24 cellular contexts compared by ENCODE assay signal in the genomic region with DNA sequence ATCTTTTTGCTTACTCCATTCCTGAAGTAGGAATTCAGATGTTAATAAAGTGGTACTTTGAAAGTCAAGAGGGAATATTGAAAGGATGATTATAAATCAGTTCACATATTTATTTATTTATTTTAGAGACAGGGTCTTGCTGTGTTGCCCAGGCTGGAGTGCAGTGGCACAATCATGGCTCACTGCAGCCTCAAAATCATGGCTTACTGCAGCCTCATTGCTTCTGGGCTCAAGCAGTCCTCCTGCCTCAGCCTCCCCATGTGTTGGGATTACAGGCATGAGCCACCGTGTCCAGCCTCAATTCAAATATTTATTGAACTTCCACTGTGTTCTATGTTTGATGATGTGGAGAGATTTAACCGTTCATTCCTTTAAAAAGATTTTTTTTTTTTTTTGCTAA. TPM values are rescaled to one million over a fixed set of nuclear protein-coding genes. Genes with fewer than 3 reads are reported as not detected.
DNase-seq lines count a peak whose midpoint lies in the region; ATAC-seq and TF ChIP-seq lines count a peak whose summit lies in the region.
"Had no signal": no experiment of that assay in that cellular context is flagged by ENCODE, and none has a peak within 500 bp of the region (broad histone marks: within the 10 kb centered on the region; RNA-seq: fewer than 3 reads in every experiment).

No MANE protein-coding gene starts in this region.

- no peak overlapping the region for H3K4me3 Mint-ChIP-seq in activated CD4-positive, alpha-beta T cell treated with anti-CD3 and anti-CD28 coated beads for 36 hours
- no peak overlapping the region for H3K4me3 Mint-ChIP-seq in activated CD4-positive, alpha-beta T cell treated with anti-CD3 and anti-CD28 coated beads, Interleukin-2, amount 10 ng/mL, durations not matched to agents 7 days and 5 days
- no peak overlapping the region for H3K4me3 Mint-ChIP-seq in activated T-helper 17 cell treated with anti-CD3 and anti-CD28 coated beads, Interleukin-2, amount 50 U/mL, for 72 hours
- H3K4me3 Mint-ChIP-seq in naive thymus-derived CD4-positive, alpha-beta T cell = peak overlapping the region in 7 of 10 donors; percentile 16 to 63 (median 42)
- H3K4me3 Mint-ChIP-seq: GM23338 had no signal

- no peaks in the 10 kb centered on the region for H3K27me3 ChIP-seq in A673 (replicated peaks; ENCODE audit: insufficient read depth, low read depth, low read length, poor library complexity)
- H3K27me3 ChIP-seq in naive thymus-derived CD4-positive, alpha-beta T cell (ENCODE audit: control insufficient read depth in 2 of 2, insufficient read depth in 2 of 2, low read length in 2 of 2) = no peaks in the 10 kb centered on the region
- H3K27me3 ChIP-seq: Peyer's patch had no signal

- H3K36me3 ChIP-seq in A673 (ENCODE audit: insufficient read depth, low read length, poor library complexity, severe bottlenecking) = peaks cover 25% of the 10 kb centered on the region
- peaks cover 10 to 33% (median 17%) of the 10 kb centered on the region in 3 experiments for H3K36me3 ChIP-seq in naive thymus-derived CD4-positive, alpha-beta T cell (ENCODE audit: control insufficient read depth in 2 of 3, insufficient read depth in 3 of 3, low read length in 3 of 3)

- peaks cover 32% of the 10 kb centered on the region for H3K4me1 ChIP-seq in A673 (ENCODE audit: insufficient read depth, low read length, poor library complexity, severe bottlenecking)
- peaks cover 23 to 33% of the 10 kb centered on the region in 2 donors for H3K4me1 ChIP-seq in naive thymus-derived CD4-positive, alpha-beta T cell (ENCODE audit: control insufficient read depth in 2 of 2, insufficient read depth in 2 of 2, low read length in 2 of 2)

- H3K27ac Mint-ChIP-seq in activated CD4-positive, alpha-beta T cell treated with anti-CD3 and anti-CD28 coated beads for 36 hours = peak overlapping the region; percentile 8
- H3K27ac Mint-ChIP-seq in activated CD4-positive, alpha-beta T cell treated with anti-CD3 and anti-CD28 coated beads, Interleukin-2, amount 10 ng/mL, durations not matched to agents 7 days and 5 days = no peak overlapping the region
- peak overlapping the region; percentile 36 for H3K27ac Mint-ChIP-seq in activated T-helper 17 cell treated with anti-CD3 and anti-CD28 coated beads, Interleukin-2, amount 50 U/mL, for 72 hours
- H3K27ac Mint-ChIP-seq in naive thymus-derived CD4-positive, alpha-beta T cell = peak overlapping the region in 4 of 9 donors; percentile 48 to 81 (median 64)
- H3K27ac Mint-ChIP-seq: GM23338 had no signal

- no peaks in the 10 kb centered on the region for H3K27me3 Mint-ChIP-seq in activated CD4-positive, alpha-beta T cell treated with anti-CD3 and anti-CD28 coated beads for 36 hours
- no peaks in the 10 kb centered on the region for H3K27me3 Mint-ChIP-seq in activated CD4-positive, alpha-beta T cell treated with anti-CD3 and anti-CD28 coated beads, Interleukin-2, amount 10 ng/mL, durations not matched to agents 7 days and 5 days
- H3K27me3 Mint-ChIP-seq in activated T-helper 17 cell treated with anti-CD3 and anti-CD28 coated beads, Interleukin-2, amount 50 U/mL, for 72 hours = no peaks in the 10 kb centered on the region
- H3K27me3 Mint-ChIP-seq in naive thymus-derived CD4-positive, alpha-beta T cell = no peaks in the 10 kb centered on the region

- ATAC-seq in activated CD4-positive, alpha-beta T cell treated with anti-CD3 and anti-CD28 coated beads for 36 hours = no peak
- no peak for ATAC-seq in activated T-helper 17 cell treated with anti-CD3 and anti-CD28 coated beads, Interleukin-2, amount 50 U/mL, for 72 hours (replicated peaks)
- ATAC-seq in naive thymus-derived CD4-positive, alpha-beta T cell = no peak
- no peak for ATAC-seq in GM18517 (IDR thresholded peaks at IDR 0.05; ENCODE audit: unreplicated experiment)
- ATAC-seq: GM23338, Right ventricle myocardium inferior had no signal

- H3K4me3 ChIP-seq in A673 (ENCODE audit: low read depth, low read length, poor library complexity, severe bottlenecking) (no peak overlapping the region), foreskin fibroblast (ENCODE audit: low read depth in 1 of 2, low read length in 2 of 2) (no peak overlapping the region)
- no peak overlapping the region for H3K4me3 ChIP-seq in naive thymus-derived CD4-positive, alpha-beta T cell (ENCODE audit: low read length)
- H3K4me3 ChIP-seq: GM23338, Peyer's patch had no signal

- no peaks in the 10 kb centered on the region for H3K9me3 ChIP-seq in A673 (ENCODE audit: low read depth, low read length, poor library complexity, severe bottlenecking)
- H3K9me3 ChIP-seq in naive thymus-derived CD4-positive, alpha-beta T cell (ENCODE audit: control insufficient read depth in 2 of 3, low read length in 3 of 3) = no peaks in the 10 kb centered on the region
- H3K9me3 ChIP-seq: Peyer's patch had no signal

- peaks cover 53% of the 10 kb centered on the region for H3K4me1 Mint-ChIP-seq in activated CD4-positive, alpha-beta T cell treated with anti-CD3 and anti-CD28 coated beads for 36 hours
- H3K4me1 Mint-ChIP-seq in activated CD4-positive, alpha-beta T cell treated with anti-CD3 and anti-CD28 coated beads, Interleukin-2, amount 10 ng/mL, durations not matched to agents 7 days and 5 days = peaks cover 41% of the 10 kb centered on the region
- H3K4me1 Mint-ChIP-seq in activated T-helper 17 cell treated with anti-CD3 and anti-CD28 coated beads, Interleukin-2, amount 50 U/mL, for 72 hours = peaks cover 30% of the 10 kb centered on the region
- peaks cover 38 to 82% (median 74%) of the 10 kb centered on the region in 7 donors for H3K4me1 Mint-ChIP-seq in naive thymus-derived CD4-positive, alpha-beta T cell

- no TSS peak for BruUV-seq in A673 (replicated peaks; lab: Mats Ljungman, UMichigan)

- TF ChIP-seq CTCF in A673 (conservative IDR thresholded peaks at IDR 0.05; ENCODE audit: low read depth, low read length) (no peak), foreskin fibroblast (IDR thresholded peaks at IDR 0.05; ENCODE audit: low read depth, low read length) (no peak)

- CTCF ChIA-PET in activated CD4-positive, alpha-beta T cell treated with anti-CD3 and anti-CD28 coated beads for 36 hours (lab: Charles Lee) = no interaction called here
- CTCF ChIA-PET in activated CD4-positive, alpha-beta T cell treated with anti-CD3 and anti-CD28 coated beads, Interleukin-2, amount 10 ng/mL, durations not matched to agents 7 days and 5 days (lab: Charles Lee) = no interaction called here
- CTCF ChIA-PET in A673 (lab: Charles Lee) = no interaction called here
- CTCF ChIA-PET in naive thymus-derived CD4-positive, alpha-beta T cell (lab: Charles Lee) = no interaction called here

- POLR2A ChIA-PET in activated CD4-positive, alpha-beta T cell treated with anti-CD3 and anti-CD28 coated beads for 36 hours (lab: Charles Lee) = no interaction called here
- POLR2A ChIA-PET in activated CD4-positive, alpha-beta T cell treated with anti-CD3 and anti-CD28 coated beads, Interleukin-2, amount 10 ng/mL, durations not matched to agents 7 days and 5 days (lab: Charles Lee) = no interaction called here
- POLR2A ChIA-PET in A673 (lab: Charles Lee; ENCODE audit: low non-redundant PET) = no interaction called here
- POLR2A ChIA-PET in naive thymus-derived CD4-positive, alpha-beta T cell (lab: Charles Lee) = no interaction called here

- peak overlapping the region; percentile 44 for H3K27ac ChIP-seq in A673 (ENCODE audit: low read depth, low read length, poor library complexity, severe bottlenecking)
- peak overlapping the region; percentile 17 for H3K27ac ChIP-seq in naive thymus-derived CD4-positive, alpha-beta T cell (ENCODE audit: low read depth, low read length)
- H3K27ac ChIP-seq: 22Rv1, Peyer's patch had no signal

- DNase-seq in activated CD4-positive, alpha-beta T cell treated with anti-CD3 and anti-CD28 coated beads for 36 hours = no peak
- no peak for DNase-seq in activated CD4-positive, alpha-beta T cell treated with anti-CD3 and anti-CD28 coated beads, Interleukin-2, amount 10 ng/mL, durations not matched to agents 7 days and 5 days
- DNase-seq in A673 (ENCODE audit: low spot score) = no peak
- no peak for DNase-seq in naive thymus-derived CD4-positive, alpha-beta T cell
- DNase-seq in NCI-H128 (lab: John Stamatoyannopoulos, UW; ENCODE audit: unreplicated experiment) = no peak
- DNase-seq in foreskin fibroblast = no peak
- DNase-seq: DMS153; GDM1; HCEC 1CT; KBM-7; NCI-H1105 treated with DMSO at 0.1 percent for 48 hours; NCI-H187; NCI-H2107; NCI-H510A; NCI-H748 treated with DMSO at 0.1 percent for 48 hours; NK-92 treated with Interleukin-12 subunit alpha and Interleukin-12 subunit beta, amount 100 ng/mL, for 24 hours; Peyer's patch had no signal

- intact Hi-C loops in activated CD4-positive, alpha-beta T cell treated with anti-CD3 and anti-CD28 coated beads for 36 hours (cut with DNase I, micrococcal nuclease) = no loop called here
- intact Hi-C loops in A673 (cut with micrococcal nuclease; ENCODE audit: unreplicated experiment) = no loop called here
- intact Hi-C loops in naive thymus-derived CD4-positive, alpha-beta T cell (cut with micrococcal nuclease) = no loop called here

- peaks cover 32% of the 10 kb centered on the region for H3K36me3 Mint-ChIP-seq in activated CD4-positive, alpha-beta T cell treated with anti-CD3 and anti-CD28 coated beads for 36 hours (ENCODE audit: low read depth)
- peaks cover 30% of the 10 kb centered on the region for H3K36me3 Mint-ChIP-seq in activated CD4-positive, alpha-beta T cell treated with anti-CD3 and anti-CD28 coated beads, Interleukin-2, amount 10 ng/mL, durations not matched to agents 7 days and 5 days (ENCODE audit: low read depth)
- H3K36me3 Mint-ChIP-seq in activated T-helper 17 cell treated with anti-CD3 and anti-CD28 coated beads, Interleukin-2, amount 50 U/mL, for 72 hours (ENCODE audit: low read depth) = peaks cover 94% of the 10 kb centered on the region
- peaks cover 0 to 42% (median 18%) of the 10 kb centered on the region in 5 donors for H3K36me3 Mint-ChIP-seq in naive thymus-derived CD4-positive, alpha-beta T cell

- H3K9me3 Mint-ChIP-seq in activated CD4-positive, alpha-beta T cell treated with anti-CD3 and anti-CD28 coated beads for 36 hours (ENCODE audit: low read depth) = no peaks in the 10 kb centered on the region
- no peaks in the 10 kb centered on the region for H3K9me3 Mint-ChIP-seq in activated CD4-positive, alpha-beta T cell treated with anti-CD3 and anti-CD28 coated beads, Interleukin-2, amount 10 ng/mL, durations not matched to agents 7 days and 5 days
- no peaks in the 10 kb centered on the region for H3K9me3 Mint-ChIP-seq in activated T-helper 17 cell treated with anti-CD3 and anti-CD28 coated beads, Interleukin-2, amount 50 U/mL, for 72 hours
- peaks cover 0 to 2% (median 0%) of the 10 kb centered on the region in 11 donors for H3K9me3 Mint-ChIP-seq in naive thymus-derived CD4-positive, alpha-beta T cell
- H3K9me3 Mint-ChIP-seq: GM23338 had no signal

RNA-seq across cellular contexts. Expression of a gene that starts 6.6 kb away (rescaled TPM):
- total RNA-seq in activated CD4-positive, alpha-beta T cell treated with anti-CD3 and anti-CD28 coated beads for 36 hours = 10 to 100 TPM; 51.9 to 58.6 TPM
- total RNA-seq in activated CD4-positive, alpha-beta T cell treated with anti-CD3 and anti-CD28 coated beads, Interleukin-2, amount 10 ng/mL, durations not matched to agents 7 days and 5 days = 10 to 100 TPM; 59.7 to 65.5 TPM
- 71.1 and 76.5 TPM in 2 replicates for total RNA-seq in A673 (2021)
- 10 to 100 TPM; 71.9 to 74.1 TPM for total RNA-seq in activated T-helper 17 cell treated with anti-CD3 and anti-CD28 coated beads, Interleukin-2, amount 50 U/mL, for 72 hours
- 100 to 1,000 TPM in 4 of 5 experiments, 10 to 100 TPM in 1; 72.6 to 274 (median 116) TPM for total RNA-seq in naive thymus-derived CD4-positive, alpha-beta T cell
- polyA plus RNA-seq in naive thymus-derived CD4-positive, alpha-beta T cell = 10 to 100 TPM; 53.7 to 73.2 TPM

RNA-seq across cellular contexts. Expression of a gene that starts 44.7 kb away (rescaled TPM):
- total RNA-seq in activated CD4-positive, alpha-beta T cell treated with anti-CD3 and anti-CD28 coated beads for 36 hours = not detected
- under 1 TPM; 0.10 to 0.12 TPM for total RNA-seq in activated CD4-positive, alpha-beta T cell treated with anti-CD3 and anti-CD28 coated beads, Interleukin-2, amount 10 ng/mL, durations not matched to agents 7 days and 5 days
- total RNA-seq in A673 (2021) = not detected in 2 replicates
- total RNA-seq in activated T-helper 17 cell treated with anti-CD3 and anti-CD28 coated beads, Interleukin-2, amount 50 U/mL, for 72 hours = under 1 TPM; 0.09 to 0.21 TPM
- 1 to 10 TPM in 1 of 5 experiments, under 1 TPM in 3, not detected in 1; 0.13 to 1.7 (median 0.52) TPM for total RNA-seq in naive thymus-derived CD4-positive, alpha-beta T cell
- polyA plus RNA-seq in naive thymus-derived CD4-positive, alpha-beta T cell = under 1 TPM; 0.16 to 0.35 TPM
- total RNA-seq: Daoy, Peyer's patch, Right ventricle myocardium inferior had no signal
- polyA plus RNA-seq: AG04450, GM23338 had no signal

RNA-seq across cellular contexts. Expression of a gene that starts 59.3 kb away (rescaled TPM):
- total RNA-seq in activated CD4-positive, alpha-beta T cell treated with anti-CD3 and anti-CD28 coated beads for 36 hours = 1,000 to 10,000 TPM; 3,064 to 3,721 TPM
- 1,000 to 10,000 TPM; 2,050 to 2,305 TPM for total RNA-seq in activated CD4-positive, alpha-beta T cell treated with anti-CD3 and anti-CD28 coated beads, Interleukin-2, amount 10 ng/mL, durations not matched to agents 7 days and 5 days
- 1,604 and 1,668 TPM in 2 replicates for total RNA-seq in A673 (2021)
- total RNA-seq in activated T-helper 17 cell treated with anti-CD3 and anti-CD28 coated beads, Interleukin-2, amount 50 U/mL, for 72 hours = 1,000 to 10,000 TPM; 2,606 to 3,397 TPM
- total RNA-seq in naive thymus-derived CD4-positive, alpha-beta T cell = 1,000 to 10,000 TPM; 2,029 to 3,298 (median 3,039) TPM
- polyA plus RNA-seq in naive thymus-derived CD4-positive, alpha-beta T cell = 1,000 to 10,000 TPM; 1,965 to 2,128 TPM

Comparison
In these comparisons a context has a peak if more than half of its experiments do, and no peak if none do; other contexts are left out.
1. H3K4me3 Mint-ChIP-seq: peak in naive thymus-derived CD4-positive, alpha-beta T cell (7 of 10); none in activated CD4-positive, alpha-beta T cell treated with anti-CD3 and anti-CD28 coated beads for 36 hours (single experiment), activated CD4-positive, alpha-beta T cell treated with anti-CD3 and anti-CD28 coated beads, Interleukin-2, amount 10 ng/mL, durations not matched to agents 7 days and 5 days (single experiment) and activated T-helper 17 cell treated with anti-CD3 and anti-CD28 coated beads, Interleukin-2, amount 50 U/mL, for 72 hours (single experiment).